In genomic region chr12:52145941-52146821, GRCh38 we compare ENCODE assay signal across 16 cellular contexts. TPM values are rescaled to one million over a fixed set of nuclear protein-coding genes. Genes with fewer than 3 reads are reported as not detected.
DNase-seq lines count a peak whose midpoint lies in the region; ATAC-seq and TF ChIP-seq lines count a peak whose summit lies in the region.
"Had no signal": no experiment of that assay in that cellular context is flagged by ENCODE, and none has a peak within 500 bp of the region (broad histone marks: within the 10 kb centered on the region; RNA-seq: fewer than 3 reads in every experiment).

No MANE protein-coding gene starts in this region.

- no peaks in the 10 kb centered on the region for H4K20me1 ChIP-seq in fibroblast of lung (ENCODE audit: control insufficient read depth, extremely low read depth, insufficient read depth, low read length)

- no peak overlapping the region for H3K27ac Mint-ChIP-seq in glutamatergic neuron (ENCODE audit: unreplicated experiment)
- no peak overlapping the region for H3K27ac Mint-ChIP-seq in activated T-cell treated with anti-CD3 and anti-CD28 coated beads, Interleukin-2, amount 50 U/mL, for 72 hours
- no peak overlapping the region for H3K27ac Mint-ChIP-seq in progenitor cell of endocrine pancreas
- H3K27ac Mint-ChIP-seq: activated naive CD8-positive, alpha-beta T cell treated with anti-CD3 and anti-CD28 coated beads for 36 hours; IgD-negative memory B cell; natural killer cell; T-helper 2 cell treated with Interferon-gamma antibody and Interleukin-4, amounts not matched to agents 5 μg/mL and 100 μg/mL, for 36 hours had no signal

- H3K4me3 ChIP-seq in ACC112 (ENCODE audit: low read depth, low read length) (no peak overlapping the region), fibroblast of lung (replicated peaks in 1 of 4; ENCODE audit: control extremely low read depth in 1 of 4, insufficient read depth in 1 of 4, low read depth in 3 of 4, low read length in 4 of 4) (no peak overlapping the region), psoas muscle (no peak overlapping the region)
- H3K4me3 ChIP-seq: dorsolateral prefrontal cortex had no signal

- H3K4me3 Mint-ChIP-seq in glutamatergic neuron (ENCODE audit: unreplicated experiment) (no peak overlapping the region), progenitor cell of endocrine pancreas (ENCODE audit: low read depth) (no peak overlapping the region)
- no peak overlapping the region for H3K4me3 Mint-ChIP-seq in activated T-cell treated with anti-CD3 and anti-CD28 coated beads, Interleukin-2, amount 50 U/mL, for 72 hours
- H3K4me3 Mint-ChIP-seq: activated naive CD8-positive, alpha-beta T cell treated with anti-CD3 and anti-CD28 coated beads for 36 hours; IgD-negative memory B cell; natural killer cell; T-helper 2 cell treated with Interferon-gamma antibody and Interleukin-4, amounts not matched to agents 5 μg/mL and 100 μg/mL, for 36 hours had no signal

- H3K27ac ChIP-seq in ACC112 (ENCODE audit: low read depth, low read length): peak overlapping the region; percentile 99
- H3K27ac ChIP-seq in RWPE1: peak overlapping the region; percentile 100
- H3K27ac ChIP-seq in fibroblast of lung (ENCODE audit: insufficient read depth, low read length): peak overlapping the region; percentile 96
- H3K27ac ChIP-seq in psoas muscle: peak overlapping the region; percentile 72

- no peak for DNase-seq in RWPE1 (ENCODE audit: low spot score)
- DNase-seq in fibroblast of lung (ENCODE audit: low read depth in 2 of 2): no peak
- DNase-seq in psoas muscle: no peak
- DNase-seq in glutamatergic neuron: no peak
- DNase-seq in activated T-cell treated with anti-CD3 and anti-CD28 coated beads, Interleukin-2, amount 50 U/mL, for 72 hours: no peak
- no peak for DNase-seq in DMS79 (lab: John Stamatoyannopoulos, UW)
- DNase-seq in progenitor cell of endocrine pancreas (ENCODE audit: low spot score, unreplicated experiment): no peak
- DNase-seq: activated CD8-positive, alpha-beta memory T cell treated with anti-CD3 and anti-CD28 coated beads for 24 hours; activated naive CD8-positive, alpha-beta T cell treated with anti-CD3 and anti-CD28 coated beads for 36 hours; BE2C; dorsolateral prefrontal cortex; natural killer cell; NCI-H187 treated with DMSO at 0.1 percent for 48 hours had no signal

- POLR2A ChIA-PET in RWPE1 (lab: Yijun Ruan, JAX; ENCODE audit: low non-redundant PET): interaction anchor here (0.9 kb wide), 1 partner anchor 87 kb away, joined by 3 read pairs; the partner anchor contains the start of gene KRT7

- intact Hi-C loops in psoas muscle (cut with DNase I): no loop called here

- peak overlapping the region; percentile 50 for H3K9ac ChIP-seq in fibroblast of lung (ENCODE audit: insufficient read depth, low read length)

- 89 to 96% (median 96%) methylated on average over 10 to 12 of the region's 12 CpGs for WGBS in psoas muscle, 3 donors

- CTCF ChIA-PET in RWPE1 (lab: Yijun Ruan, JAX): interaction anchor here (1.0 to 2.6 kb wide), 6 partner anchors 25 to 834 kb away, joined by 4 to 11 read pairs (median 7); no protein-coding TSS in a partner anchor

- H3K27me3 Mint-ChIP-seq in glutamatergic neuron (ENCODE audit: unreplicated experiment) (peaks cover 12% of the 10 kb centered on the region), progenitor cell of endocrine pancreas (peaks cover 22% of the 10 kb centered on the region)
- no peaks in the 10 kb centered on the region for H3K27me3 Mint-ChIP-seq in activated T-cell treated with anti-CD3 and anti-CD28 coated beads, Interleukin-2, amount 50 U/mL, for 72 hours (ENCODE audit: low read depth)
- H3K27me3 Mint-ChIP-seq: activated naive CD8-positive, alpha-beta T cell treated with anti-CD3 and anti-CD28 coated beads for 36 hours had no signal

- H3K9me3 Mint-ChIP-seq in glutamatergic neuron (ENCODE audit: unreplicated experiment): no peaks in the 10 kb centered on the region
- H3K9me3 Mint-ChIP-seq in activated T-cell treated with anti-CD3 and anti-CD28 coated beads, Interleukin-2, amount 50 U/mL, for 72 hours: no peaks in the 10 kb centered on the region
- no peaks in the 10 kb centered on the region for H3K9me3 Mint-ChIP-seq in progenitor cell of endocrine pancreas (ENCODE audit: low read depth)
- H3K9me3 Mint-ChIP-seq: activated naive CD8-positive, alpha-beta T cell treated with anti-CD3 and anti-CD28 coated beads for 36 hours; IgD-negative memory B cell; natural killer cell; T-helper 2 cell treated with Interferon-gamma antibody and Interleukin-4, amounts not matched to agents 5 μg/mL and 100 μg/mL, for 36 hours had no signal

- H2AFZ ChIP-seq in ACC112 (ENCODE audit: low read length, unreplicated experiment) (no peak overlapping the region), fibroblast of lung (ENCODE audit: low read length) (no peak overlapping the region)

- ATAC-seq in psoas muscle: no peak
- no peak for ATAC-seq in activated T-cell treated with anti-CD3 and anti-CD28 coated beads, Interleukin-2, amount 50 U/mL, for 72 hours (replicated peaks in 1 of 2)
- ATAC-seq: natural killer cell had no signal

- no peaks in the 10 kb centered on the region for H3K36me3 Mint-ChIP-seq in glutamatergic neuron (ENCODE audit: unreplicated experiment)
- H3K36me3 Mint-ChIP-seq in activated T-cell treated with anti-CD3 and anti-CD28 coated beads, Interleukin-2, amount 50 U/mL, for 72 hours (ENCODE audit: insufficient read depth in 2 of 2): no peaks in the 10 kb centered on the region
- no peaks in the 10 kb centered on the region for H3K36me3 Mint-ChIP-seq in progenitor cell of endocrine pancreas (ENCODE audit: insufficient read depth)
- H3K36me3 Mint-ChIP-seq: activated naive CD8-positive, alpha-beta T cell treated with anti-CD3 and anti-CD28 coated beads for 36 hours; natural killer cell had no signal

- no peaks in the 10 kb centered on the region for H3K36me3 ChIP-seq in ACC112 (ENCODE audit: insufficient read depth, low read length)
- H3K36me3 ChIP-seq in fibroblast of lung (ENCODE audit: control insufficient read depth, insufficient read depth, low read length): no peaks in the 10 kb centered on the region
- H3K36me3 ChIP-seq in psoas muscle (ENCODE audit: insufficient read depth in 1 of 2, low read depth in 1 of 2): no peaks in the 10 kb centered on the region
- H3K36me3 ChIP-seq: BE2C had no signal

- no peaks in the 10 kb centered on the region for H3K9me3 ChIP-seq in fibroblast of lung (ENCODE audit: control insufficient read depth, insufficient read depth, low read depth, low read length)
- no peaks in the 10 kb centered on the region for H3K9me3 ChIP-seq in psoas muscle
- H3K9me3 ChIP-seq: BE2C had no signal

- no peak overlapping the region for H3K4me2 ChIP-seq in fibroblast of lung (ENCODE audit: extremely low read depth, insufficient read depth, low read length)

- no peaks in the 10 kb centered on the region for H3K4me1 Mint-ChIP-seq in glutamatergic neuron (ENCODE audit: low read depth, unreplicated experiment)
- no peaks in the 10 kb centered on the region for H3K4me1 Mint-ChIP-seq in activated T-cell treated with anti-CD3 and anti-CD28 coated beads, Interleukin-2, amount 50 U/mL, for 72 hours (ENCODE audit: low read depth)
- H3K4me1 Mint-ChIP-seq in progenitor cell of endocrine pancreas (ENCODE audit: low read depth): peaks cover 5% of the 10 kb centered on the region
- H3K4me1 Mint-ChIP-seq: activated naive CD8-positive, alpha-beta T cell treated with anti-CD3 and anti-CD28 coated beads for 36 hours; IgD-negative memory B cell had no signal

- TF ChIP-seq CTCF in RWPE1 (conservative IDR thresholded peaks at IDR 0.05; ENCODE audit: low read depth): no peak
- TF ChIP-seq CTCF in fibroblast of lung (conservative IDR thresholded peaks at IDR 0.05 in 1 of 2, IDR thresholded peaks at IDR 0.05 in 1 of 2; ENCODE audit: low read depth in 1 of 2, low read length in 2 of 2): no peak
- no peak for TF ChIP-seq CTCF in psoas muscle (IDR thresholded peaks at IDR 0.05)
- TF ChIP-seq CTCF in glutamatergic neuron (IDR thresholded peaks at IDR 0.05; ENCODE audit: partially characterized antibody, unreplicated experiment): no peak
- TF ChIP-seq CTCF in progenitor cell of endocrine pancreas (IDR thresholded peaks at IDR 0.05; ENCODE audit: unreplicated experiment): no peak

- H3K4me1 ChIP-seq in ACC112 (ENCODE audit: control insufficient read depth, insufficient read depth, low read length, unreplicated experiment) (peaks cover 55% of the 10 kb centered on the region), fibroblast of lung (ENCODE audit: control insufficient read depth, extremely low read depth, insufficient read depth, low read length) (peaks cover 28% of the 10 kb centered on the region), psoas muscle (peaks cover 21% of the 10 kb centered on the region)

- no peaks in the 10 kb centered on the region for H3K27me3 ChIP-seq in ACC112 (ENCODE audit: insufficient read depth, low read length)
- H3K27me3 ChIP-seq in fibroblast of lung (ENCODE audit: control insufficient read depth, insufficient read depth, low read length): no peaks in the 10 kb centered on the region
- no peaks in the 10 kb centered on the region for H3K27me3 ChIP-seq in psoas muscle (ENCODE audit: insufficient read depth in 3 of 3, low read length in 2 of 3)
- H3K27me3 ChIP-seq: BE2C, dorsolateral prefrontal cortex had no signal

- peaks cover 8% of the 10 kb centered on the region for H3K79me2 ChIP-seq in ACC112 (ENCODE audit: control insufficient read depth, insufficient read depth, low read length, unreplicated experiment)
- no peaks in the 10 kb centered on the region for H3K79me2 ChIP-seq in fibroblast of lung (ENCODE audit: control insufficient read depth, insufficient read depth, low read length)

RNA-seq across cellular contexts. Expression of gene KRT80, which starts 45.6 kb away (rescaled TPM):
- total RNA-seq in fibroblast of lung (under 0.01 and 0.17 TPM in 2 replicates), psoas muscle (10 to 100 TPM in 1 of 4 donors, 1 to 10 TPM in 2, under 1 TPM in 1; 0.11 to 14.0 (median 2.9) TPM), glutamatergic neuron (ENCODE audit: unreplicated experiment) (not detected), progenitor cell of endocrine pancreas (0.07 and 0.20 TPM in 2 replicates)
- polyA plus RNA-seq in fibroblast of lung (0.90 and 1.0 TPM in 2 replicates), psoas muscle (under 1 TPM; 0.13 to 0.44 (median 0.24) TPM)
- 0.83 and 1.1 TPM in 2 replicates for polyA plus RNA-seq in fibroblast of lung (2012)
- 0.89 and 1.5 TPM in 2 replicates for polyA minus RNA-seq in fibroblast of lung (ENCODE audit: low replicate concordance)
- not detected for total RNA-seq in activated T-cell treated with anti-CD3 and anti-CD28 coated beads, Interleukin-2, amount 50 U/mL, for 72 hours
- total RNA-seq: activated naive CD8-positive, alpha-beta T cell treated with anti-CD3 and anti-CD28 coated beads for 36 hours; natural killer cell had no signal
- polyA plus RNA-seq: IgD-negative memory B cell had no signal
